In the genomic region with DNA sequence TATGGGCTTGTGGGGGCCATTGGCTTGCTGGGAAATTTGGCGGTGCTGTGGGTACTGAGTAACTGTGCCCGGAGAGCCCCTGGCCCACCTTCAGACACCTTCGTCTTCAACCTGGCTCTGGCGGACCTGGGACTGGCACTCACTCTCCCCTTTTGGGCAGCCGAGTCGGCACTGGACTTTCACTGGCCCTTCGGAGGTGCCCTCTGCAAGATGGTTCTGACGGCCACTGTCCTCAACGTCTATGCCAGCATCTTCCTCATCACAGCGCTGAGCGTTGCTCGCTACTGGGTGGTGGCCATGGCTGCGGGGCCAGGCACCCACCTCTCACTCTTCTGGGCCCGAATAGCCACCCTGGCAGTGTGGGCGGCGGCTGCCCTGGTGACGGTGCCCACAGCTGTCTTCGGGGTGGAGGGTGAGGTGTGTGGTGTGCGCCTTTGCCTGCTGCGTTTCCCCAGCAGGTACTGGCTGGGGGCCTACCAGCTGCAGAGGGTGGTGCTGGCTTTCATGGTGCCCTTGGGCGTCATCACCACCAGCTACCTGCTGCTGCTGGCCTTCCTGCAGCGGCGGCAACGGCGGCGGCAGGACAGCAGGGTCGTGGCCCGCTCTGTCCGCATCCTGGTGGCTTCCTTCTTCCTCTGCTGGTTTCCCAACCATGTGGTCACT, we compare ENCODE assay signal across 10 cellular contexts. TPM values are rescaled to one million over a fixed set of nuclear protein-coding genes. Genes with fewer than 3 reads are reported as not detected.
DNase-seq lines count a peak whose midpoint lies in the region; ATAC-seq and TF ChIP-seq lines count a peak whose summit lies in the region.
"Had no signal": no experiment of that assay in that cellular context is flagged by ENCODE, and none has a peak within 500 bp of the region (broad histone marks: within the 10 kb centered on the region; RNA-seq: fewer than 3 reads in every experiment).

No MANE protein-coding gene starts in this region.

- H3K9me3 Mint-ChIP-seq in stimulated activated naive CD8-positive, alpha-beta T cell treated with anti-CD3 and anti-CD28 coated beads, Interleukin-15, Interleukin-2, amounts not matched to agents 100 ng/mL and 50 ng/mL, for 24 hours = no peaks in the 10 kb centered on the region
- H3K9me3 Mint-ChIP-seq in activated naive CD8-positive, alpha-beta T cell (ENCODE audit: low read depth) = no peaks in the 10 kb centered on the region
- no peaks in the 10 kb centered on the region for H3K9me3 Mint-ChIP-seq in memory B cell

- H3K4me1 Mint-ChIP-seq in stimulated activated naive CD8-positive, alpha-beta T cell treated with anti-CD3 and anti-CD28 coated beads, Interleukin-15, Interleukin-2, amounts not matched to agents 100 ng/mL and 50 ng/mL, for 24 hours (ENCODE audit: low read depth) = peaks cover 90% of the 10 kb centered on the region
- peaks cover 65% of the 10 kb centered on the region for H3K4me1 Mint-ChIP-seq in activated naive CD8-positive, alpha-beta T cell (ENCODE audit: low read depth)
- H3K4me1 Mint-ChIP-seq in memory B cell = peaks cover 56% of the 10 kb centered on the region

- H3K27ac Mint-ChIP-seq in stimulated activated naive CD8-positive, alpha-beta T cell treated with anti-CD3 and anti-CD28 coated beads, Interleukin-15, Interleukin-2, amounts not matched to agents 100 ng/mL and 50 ng/mL, for 24 hours = peak overlapping the region; percentile 40
- H3K27ac Mint-ChIP-seq in activated naive CD8-positive, alpha-beta T cell = peak overlapping the region; percentile 50
- peak overlapping the region; percentile 53 for H3K27ac Mint-ChIP-seq in memory B cell

- peaks cover 17% of the 10 kb centered on the region for H3K36me3 Mint-ChIP-seq in stimulated activated naive CD8-positive, alpha-beta T cell treated with anti-CD3 and anti-CD28 coated beads, Interleukin-15, Interleukin-2, amounts not matched to agents 100 ng/mL and 50 ng/mL, for 24 hours (ENCODE audit: low read depth)
- H3K36me3 Mint-ChIP-seq in activated naive CD8-positive, alpha-beta T cell = peaks cover 3% of the 10 kb centered on the region
- H3K36me3 Mint-ChIP-seq in memory B cell = peaks cover 2% of the 10 kb centered on the region

- intact Hi-C loops in uterus (cut with DNase I; ENCODE audit: low total_unique reads) = no loop called here

- no peaks in the 10 kb centered on the region for H3K27me3 Mint-ChIP-seq in stimulated activated naive CD8-positive, alpha-beta T cell treated with anti-CD3 and anti-CD28 coated beads, Interleukin-15, Interleukin-2, amounts not matched to agents 100 ng/mL and 50 ng/mL, for 24 hours
- H3K27me3 Mint-ChIP-seq in activated naive CD8-positive, alpha-beta T cell = no peaks in the 10 kb centered on the region
- H3K27me3 Mint-ChIP-seq in memory B cell = no peaks in the 10 kb centered on the region

- no peak for DNase-seq in stimulated activated naive CD8-positive, alpha-beta T cell treated with anti-CD3 and anti-CD28 coated beads, Interleukin-15, Interleukin-2, amounts not matched to agents 100 U/mL and 50 U/mL, for 24 hours
- DNase-seq in memory B cell (ENCODE audit: low spot score in 2 of 2) (no peak), uterus (no peak), iPS-NIHi11 (ENCODE audit: low spot score) (no peak), NCI-H226 (no peak)
- DNase-seq: activated T-cell treated with anti-CD3 and anti-CD28 coated beads, Interleukin-2, amount 50 U/mL, for 48 hours had no signal

- no peak overlapping the region for H3K4me3 Mint-ChIP-seq in stimulated activated naive CD8-positive, alpha-beta T cell treated with anti-CD3 and anti-CD28 coated beads, Interleukin-15, Interleukin-2, amounts not matched to agents 100 ng/mL and 50 ng/mL, for 24 hours
- no peak overlapping the region for H3K4me3 Mint-ChIP-seq in activated naive CD8-positive, alpha-beta T cell
- H3K4me3 Mint-ChIP-seq in memory B cell = no peak overlapping the region

- no peak for TF ChIP-seq CTCF in uterus (IDR thresholded peaks at IDR 0.05)

- peak overlapping the region; percentile 24 to 67 for H3K27ac ChIP-seq in uterus

- H3K9me3 ChIP-seq in uterus = no peaks in the 10 kb centered on the region

- no peaks in the 10 kb centered on the region for H3K36me3 ChIP-seq in uterus

- H3K27me3 ChIP-seq in uterus = no peaks in the 10 kb centered on the region

- no peak for TF ChIP-seq POLR2A in uterus (IDR thresholded peaks at IDR 0.05)

- no peak overlapping the region for H3K4me3 ChIP-seq in uterus

- H3K4me1 ChIP-seq in uterus = no peaks in the 10 kb centered on the region

- no peak for ATAC-seq in stimulated activated naive CD8-positive, alpha-beta T cell treated with anti-CD3 and anti-CD28 coated beads, Interleukin-15, Interleukin-2, amounts not matched to agents 100 U/mL and 50 U/mL, for 24 hours
- no peak for ATAC-seq in memory B cell (ENCODE audit: low read depth)
- ATAC-seq in GM19328 (IDR thresholded peaks at IDR 0.05; ENCODE audit: unreplicated experiment) = no peak

RNA-seq across cellular contexts. Expression of gene RXFP4, which starts 0.5 kb away (rescaled TPM):
- not detected for total RNA-seq in uterus
- total RNA-seq: M059J had no signal

RNA-seq across cellular contexts. Expression of gene KHDC4, which starts 7.8 kb away (rescaled TPM):
- 100 to 1,000 TPM in 1 of 4 donors, 10 to 100 TPM in 3; 28.8 to 139 (median 64.2) TPM for total RNA-seq in uterus

RNA-seq across cellular contexts. Expression of gene RIT1, which starts 30.8 kb away (rescaled TPM):
- 10 to 100 TPM; 12.8 to 65.6 (median 41.8) TPM for total RNA-seq in uterus

RNA-seq across cellular contexts. Expression of gene ARHGEF2, which starts 36.4 kb away (rescaled TPM):
- total RNA-seq in uterus = 100 to 1,000 TPM in 1 of 4 donors, 10 to 100 TPM in 3; 59.4 to 178 (median 72.8) TPM
